In genomic region chr11:69497221-69497787, GRCh38 we compare ENCODE assay signal across 9 cellular contexts. TPM values are rescaled to one million over a fixed set of nuclear protein-coding genes. Genes with fewer than 3 reads are reported as not detected.
A peak's percentile ranks its signal among the peaks of the same experiment; 100 is the strongest.
DNase-seq lines count a peak whose midpoint lies in the region; ATAC-seq and TF ChIP-seq lines count a peak whose summit lies in the region.
"Had no signal": no experiment of that assay in that cellular context is flagged by ENCODE, and none has a peak within 500 bp of the region (broad histone marks: within the 10 kb centered on the region; RNA-seq: fewer than 3 reads in every experiment).

No MANE protein-coding gene starts in this region.

- H3K9me3 Mint-ChIP-seq in CD14-positive monocyte = no peaks in the 10 kb centered on the region

- no peaks in the 10 kb centered on the region for H3K9me3 ChIP-seq in testis

- H3K4me1 Mint-ChIP-seq in CD14-positive monocyte = peaks cover 2% of the 10 kb centered on the region

- 33 to 44% methylated on average over 1 to 18 of the region's 19 CpGs for WGBS in testis, 2 donors

- H3K27ac ChIP-seq in coronary artery = peak overlapping the region; percentile 18 to 90
- peak overlapping the region in 1 of 2 donors; percentile 52 for H3K27ac ChIP-seq in testis

- intact Hi-C loops in testis (cut with DNase I; ENCODE audit: low total_unique reads) (no loop called here), CD14-positive monocyte (cut with micrococcal nuclease) (no loop called here)

- no peak for ATAC-seq in HG02981 (IDR thresholded peaks at IDR 0.05; ENCODE audit: unreplicated experiment)

- H3K27me3 Mint-ChIP-seq in CD14-positive monocyte (ENCODE audit: low read depth in 3 of 3) = peaks cover 5 to 10% (median 8%) of the 10 kb centered on the region in 3 donors

- no peaks in the 10 kb centered on the region for H3K36me3 Mint-ChIP-seq in CD14-positive monocyte

- DNase-seq in HT1080 (ENCODE audit: low read depth) (peak; percentile 97), coronary artery (ENCODE audit: low spot score) (peak; percentile 88), left kidney (ENCODE audit: low read depth, low spot score) (peak; percentile 83), testis (peak; percentile 79), NCI-H1048 (lab: John Stamatoyannopoulos, UW) (no peak), CD14-positive monocyte (ENCODE audit: low spot score) (no peak)
- DNase-seq in effector CD8-positive, alpha-beta T cell (lab: John Stamatoyannopoulos, UW) = no peak

- no peak overlapping the region for H3K27ac Mint-ChIP-seq in CD14-positive monocyte

- TF ChIP-seq CTCF in coronary artery (IDR thresholded peaks at IDR 0.05) = no peak
- no peak for TF ChIP-seq CTCF in testis (IDR thresholded peaks at IDR 0.05)
- no peak for TF ChIP-seq CTCF in CD14-positive monocyte (IDR thresholded peaks at IDR 0.05)

- no peak overlapping the region for H3K4me3 Mint-ChIP-seq in CD14-positive monocyte

- H3K4me3 ChIP-seq in coronary artery (peak overlapping the region; percentile 44), testis (no peak overlapping the region)

- TF ChIP-seq POLR2A in testis (IDR thresholded peaks at IDR 0.05) = no peak

- H3K36me3 ChIP-seq in testis (ENCODE audit: low read depth, missing control alignments) = no peaks in the 10 kb centered on the region

- H3K27me3 ChIP-seq in testis = no peaks in the 10 kb centered on the region

- H3K4me1 ChIP-seq in testis = peaks cover 14% of the 10 kb centered on the region

RNA-seq across cellular contexts. Expression of gene LINC01488, which starts 15.8 kb away (rescaled TPM):
- not detected in 2 replicates for total RNA-seq in HT1080 (2014; rRNA removed; shearing (Covaris generic))
- polyA plus RNA-seq in HT1080 (2015; cell fraction: cytosol; rRNA removed) = not detected in 2 replicates
- not detected in 2 replicates for polyA plus RNA-seq in HT1080 (2015; cell fraction: nucleus; rRNA removed)
- not detected for total RNA-seq in testis
- not detected for polyA plus RNA-seq in testis (ENCODE audit: insufficient read depth, low read depth, low replicate concordance)
- not detected for polyA plus RNA-seq in CD14-positive monocyte
- total RNA-seq: T-helper 1 cell treated with Interleukin-12 subunit alpha and Interleukin-12 subunit beta and Interleukin-4 antibody, amounts not matched to agents 30 ng/mL and 1 ng/mL, for 36 hours had no signal

Comparison
In these comparisons a context has a peak if more than half of its experiments do, and no peak if none do; other contexts are left out.
1. DNase-seq: peak in HT1080 (single experiment), coronary artery (single experiment), left kidney (single experiment) and testis (single experiment); none in NCI-H1048 (single experiment), CD14-positive monocyte (single experiment) and effector CD8-positive, alpha-beta T cell (single experiment).